In the genomic region with DNA sequence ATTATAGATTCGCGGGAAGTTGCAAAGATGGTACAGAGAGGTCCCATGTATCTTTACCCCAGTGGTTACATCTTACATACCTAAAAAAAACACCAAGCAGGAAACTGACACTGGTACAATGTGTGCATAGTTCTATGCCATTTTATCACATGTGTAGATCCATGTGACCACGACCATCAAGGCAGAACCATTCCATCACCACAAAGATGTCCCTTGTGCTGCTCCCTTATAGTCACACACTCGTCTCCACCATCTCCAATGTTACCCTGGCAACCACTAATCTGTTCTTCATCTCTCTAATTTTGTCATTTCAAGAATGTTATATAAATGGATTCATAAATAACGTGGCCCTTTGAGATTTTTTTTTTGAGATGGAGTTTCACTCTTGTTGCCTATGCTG, we compare ENCODE assay signal across 33 cellular contexts.
"Had no signal": no experiment of that assay in that cellular context is flagged by ENCODE, and none has a peak within 500 bp of the region (broad histone marks: within the 10 kb centered on the region; RNA-seq: fewer than 3 reads in every experiment).

No MANE protein-coding gene starts in this region.

- FAIRE-seq: astrocyte, TTC549 had no signal

- H3K4me1 ChIP-seq: adrenal gland, body of pancreas, breast epithelium had no signal

- H3K36me3 ChIP-seq: adrenal gland, brain microvascular endothelial cell, breast epithelium had no signal

- H3K27ac ChIP-seq: adrenal gland, body of pancreas, brain microvascular endothelial cell, breast epithelium, VCaP had no signal

- H3K9me3 ChIP-seq: adrenal gland, body of pancreas, breast epithelium had no signal

- H3K4me3 ChIP-seq: adrenal gland, body of pancreas, breast epithelium had no signal

- ATAC-seq: activated CD8-positive, alpha-beta T cell treated with anti-CD3 and anti-CD28 coated beads for 36 hours; activated naive CD4-positive, alpha-beta T cell treated with anti-CD3 and anti-CD28 coated beads, Interleukin-2, amount 50 U/mL, for 72 hours; activated T-cell treated with anti-CD3 and anti-CD28 coated beads, Interleukin-2, amount 50 U/mL, for 4 hours; activated T-cell treated with anti-CD3 and anti-CD28 coated beads, Interleukin-2, amount 50 U/mL, for 72 hours; activated T-helper 17 cell treated with anti-CD3 and anti-CD28 coated beads, Interleukin-2, amount 50 U/mL, for 72 hours; body of pancreas had no signal

- DNase-seq: activated B cell treated with CpG ODN at 0.5 μM for 24 hours; activated CD4-positive, alpha-beta memory T cell treated with anti-CD3 and anti-CD28 coated beads for 36 hours; activated CD4-positive, alpha-beta T cell treated with anti-CD3 and anti-CD28 coated beads for 4 hours; activated CD4-positive, alpha-beta T cell treated with anti-CD3 and anti-CD28 coated beads, Interleukin-2, amount 10 ng/mL, durations not matched to agents 24 days and 14 days; activated CD4-positive, alpha-beta T cell treated with anti-CD3 and anti-CD28 coated beads, Interleukin-2, amount 50 U/mL, for 1 hour; activated CD4-positive, alpha-beta T cell treated with anti-CD3 and anti-CD28 coated beads, Interleukin-2, amount 50 U/mL, for 4 hours; activated CD4-positive, CD25-positive, alpha-beta regulatory T cell treated with anti-CD3 and anti-CD28 coated beads, Interleukin-2, amount 50 U/mL, for 72 hours; activated CD8-positive, alpha-beta memory T cell treated with anti-CD3 and anti-CD28 coated beads, Interleukin-2, amount 50 U/mL, for 4 hours; activated CD8-positive, alpha-beta T cell treated with anti-CD3 and anti-CD28 coated beads for 36 hours; activated effector memory CD4-positive, alpha-beta T cell treated with anti-CD3 and anti-CD28 coated beads, Interleukin-2, amount 50 U/mL, for 16 hours; activated gamma-delta T cell treated with Interleukin-2 at 50 U/mL for 16 hours; activated naive CD4-positive, alpha-beta T cell; activated naive CD4-positive, alpha-beta T cell treated with anti-CD3 and anti-CD28 coated beads for 36 hours; activated naive CD4-positive, alpha-beta T cell treated with anti-CD3 and anti-CD28 coated beads, Interleukin-2, amount 50 U/mL, for 16 hours; activated naive CD8-positive, alpha-beta T cell treated with anti-CD3 and anti-CD28 coated beads for 36 hours; activated T-cell treated with anti-CD3 and anti-CD28 coated beads for 4 hours; activated T-cell treated with anti-CD3 and anti-CD28 coated beads, Interleukin-2, amount 50 U/mL, for 1 hour; activated T-cell treated with anti-CD3 and anti-CD28 coated beads, Interleukin-2, amount 50 U/mL, for 4 hours; activated T-cell treated with anti-CD3 and anti-CD28 coated beads, Interleukin-2, amount 50 U/mL, for 72 hours; adrenal gland; amniotic stem cell; aorta; body of pancreas; brain microvascular endothelial cell; central memory CD4-positive, alpha-beta T cell; T-helper 1 cell; T-helper 9 cell had no signal

- H3K27me3 ChIP-seq: adrenal gland, body of pancreas, brain microvascular endothelial cell, breast epithelium had no signal
